11 cellular contexts compared by ENCODE assay signal in the genomic region with DNA sequence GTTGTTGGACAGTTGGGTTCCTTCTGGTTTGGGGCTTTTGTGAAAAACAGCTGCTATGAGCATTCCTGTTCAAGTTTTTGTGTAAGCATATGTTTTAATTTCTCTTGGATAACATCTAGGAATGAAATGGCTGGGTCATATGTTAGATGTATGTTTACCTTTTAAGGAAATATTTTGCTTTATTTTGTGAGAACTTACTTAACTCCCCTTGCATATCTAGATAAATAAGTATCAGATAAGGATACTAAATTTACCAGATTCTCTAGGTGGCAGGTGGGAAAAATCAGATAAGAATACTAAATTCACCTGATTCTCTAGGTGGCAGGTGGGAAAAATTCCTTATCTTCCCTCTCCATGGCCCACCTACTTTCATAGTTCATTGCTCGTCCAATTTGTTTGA. TPM values are rescaled to one million over a fixed set of nuclear protein-coding genes. Genes with fewer than 3 reads are reported as not detected.
A peak's percentile ranks its signal among the peaks of the same experiment; 100 is the strongest.
DNase-seq lines count a peak whose midpoint lies in the region; ATAC-seq and TF ChIP-seq lines count a peak whose summit lies in the region.
"Had no signal": no experiment of that assay in that cellular context is flagged by ENCODE, and none has a peak within 500 bp of the region (broad histone marks: within the 10 kb centered on the region; RNA-seq: fewer than 3 reads in every experiment).

No MANE protein-coding gene starts in this region.

- H3K4me3 ChIP-seq in Caco-2 (ENCODE audit: low read depth, low read length), result peak overlapping the region; percentile 63
- peak overlapping the region; percentile 93; the same call in 1 of the 2 replicates for H3K4me3 ChIP-seq in OCI-LY3 (ENCODE audit: low read length)
- peak overlapping the region; percentile 88 for H3K4me3 ChIP-seq in effector memory CD4-positive, alpha-beta T cell (ENCODE audit: insufficient read depth, low read depth, low read length, poor library complexity, severe bottlenecking)

- H3K36me3 ChIP-seq in Caco-2 (ENCODE audit: control insufficient read depth, insufficient read depth, low read length), result no peaks in the 10 kb centered on the region
- no peaks in the 10 kb centered on the region for H3K36me3 ChIP-seq in OCI-LY3 (replicated peaks; ENCODE audit: low read depth, low read length)
- no peaks in the 10 kb centered on the region for H3K36me3 ChIP-seq in effector memory CD4-positive, alpha-beta T cell (ENCODE audit: control insufficient read depth, insufficient read depth, low read length)

- BruUV-seq in Caco-2 (replicated peaks; lab: Mats Ljungman, UMichigan), result no TSS peak

- H3K4me3 Mint-ChIP-seq in Caco-2 (ENCODE audit: unreplicated experiment) (peak overlapping the region; percentile 91), nephron (peak overlapping the region; percentile 94 to 97 (median 96)), glutamatergic neuron (ENCODE audit: unreplicated experiment) (no peak overlapping the region)

- H2AFZ ChIP-seq in OCI-LY3 (ENCODE audit: low read depth, low read length), result peak overlapping the region; percentile 100; the same call in 1 of the 2 replicates

- CTCF ChIA-PET in Caco-2 (lab: Charles Lee), result no interaction called here

- no peak for TF ChIP-seq CTCF in Caco-2 (IDR thresholded peaks at IDR 0.05; ENCODE audit: insufficient read depth in 1 of 2, low read depth in 1 of 2, low read length in 1 of 2, severe bottlenecking in 1 of 2, unreplicated experiment in 1 of 2)
- no peak for TF ChIP-seq CTCF in OCI-LY3 (IDR thresholded peaks at IDR 0.05; ENCODE audit: low read depth, low read length)
- TF ChIP-seq CTCF in nephron (IDR thresholded peaks at IDR 0.05; ENCODE audit: unreplicated experiment in 3 of 3), result no peak
- no peak for TF ChIP-seq CTCF in foreskin keratinocyte (conservative IDR thresholded peaks at IDR 0.05)
- no peak for TF ChIP-seq CTCF in glutamatergic neuron (IDR thresholded peaks at IDR 0.05; ENCODE audit: partially characterized antibody, unreplicated experiment)

- H3K9me3 ChIP-seq in Caco-2, result no peaks in the 10 kb centered on the region
- no peaks in the 10 kb centered on the region for H3K9me3 ChIP-seq in OCI-LY3 (ENCODE audit: insufficient read depth, low read length)
- H3K9me3 ChIP-seq in effector memory CD4-positive, alpha-beta T cell (ENCODE audit: control insufficient read depth, low read length), result no peaks in the 10 kb centered on the region

- no peak for DNase-seq in Caco-2
- DNase-seq in effector memory CD4-positive, alpha-beta T cell, result no peak
- DNase-seq in foreskin keratinocyte, result no peak
- no peak for DNase-seq in germinal center (ENCODE audit: low spot score)
- DNase-seq in kidney tubule cell (ENCODE audit: low spot score), result no peak
- DNase-seq in glutamatergic neuron, result no peak
- DNase-seq: activated CD4-positive, CD25-positive, alpha-beta regulatory T cell treated with anti-CD3 and anti-CD28 coated beads, Interleukin-2, amount 50 U/mL, for 72 hours; caudate nucleus; hippocampal formation had no signal

- H3K27me3 Mint-ChIP-seq in Caco-2 (ENCODE audit: insufficient read depth, unreplicated experiment) (no peaks in the 10 kb centered on the region), nephron (ENCODE audit: low read depth) (peaks cover 42% of the 10 kb centered on the region), glutamatergic neuron (ENCODE audit: unreplicated experiment) (no peaks in the 10 kb centered on the region)

- H3K79me2 ChIP-seq in OCI-LY3 (ENCODE audit: low read length), result no peaks in the 10 kb centered on the region

- H3K27me3 ChIP-seq in Caco-2 (replicated peaks; ENCODE audit: control insufficient read depth, insufficient read depth, low read length) (no peaks in the 10 kb centered on the region), OCI-LY3 (ENCODE audit: low read depth, low read length) (no peaks in the 10 kb centered on the region), foreskin keratinocyte (no peaks in the 10 kb centered on the region)
- H3K27me3 ChIP-seq in effector memory CD4-positive, alpha-beta T cell (replicated peaks; ENCODE audit: control insufficient read depth, insufficient read depth, low read length, poor library complexity, severe bottlenecking), result no peaks in the 10 kb centered on the region

- H3K9me3 Mint-ChIP-seq in Caco-2 (ENCODE audit: unreplicated experiment) (no peaks in the 10 kb centered on the region), nephron (no peaks in the 10 kb centered on the region), glutamatergic neuron (ENCODE audit: unreplicated experiment) (peaks cover 2% of the 10 kb centered on the region)

- POLR2A ChIA-PET in Caco-2 (lab: Charles Lee), result no interaction called here

- H3K27ac ChIP-seq in OCI-LY3 (ENCODE audit: low read length), result no peak overlapping the region
- no peak overlapping the region for H3K27ac ChIP-seq in effector memory CD4-positive, alpha-beta T cell (ENCODE audit: insufficient read depth, low read length, poor library complexity, severe bottlenecking)
- H3K27ac ChIP-seq in foreskin keratinocyte, result no peak overlapping the region

- H3K27ac Mint-ChIP-seq in Caco-2 (ENCODE audit: unreplicated experiment), result peak overlapping the region; percentile 61
- peak overlapping the region; percentile 84 to 97 (median 87) for H3K27ac Mint-ChIP-seq in nephron
- H3K27ac Mint-ChIP-seq in glutamatergic neuron (ENCODE audit: unreplicated experiment), result no peak overlapping the region

- H3K36me3 Mint-ChIP-seq in Caco-2 (ENCODE audit: insufficient read depth, unreplicated experiment), result peaks cover 13% of the 10 kb centered on the region
- H3K36me3 Mint-ChIP-seq in nephron (ENCODE audit: low read depth), result no peaks in the 10 kb centered on the region
- no peaks in the 10 kb centered on the region for H3K36me3 Mint-ChIP-seq in glutamatergic neuron (ENCODE audit: unreplicated experiment)

- H3K9ac ChIP-seq in OCI-LY3 (ENCODE audit: low read length), result no peak overlapping the region

- peaks cover 22% of the 10 kb centered on the region; the same call in 1 of the 2 replicates for H3K4me1 ChIP-seq in Caco-2
- peaks cover 11% of the 10 kb centered on the region for H3K4me1 ChIP-seq in OCI-LY3 (ENCODE audit: low read length)
- H3K4me1 ChIP-seq in effector memory CD4-positive, alpha-beta T cell (ENCODE audit: control insufficient read depth, insufficient read depth, low read length, poor library complexity, severe bottlenecking), result peaks cover 6% of the 10 kb centered on the region
- H3K4me1 ChIP-seq in foreskin keratinocyte, result peaks cover 10% of the 10 kb centered on the region

- H3K4me1 Mint-ChIP-seq in Caco-2 (ENCODE audit: low read depth, unreplicated experiment) (peaks cover 14% of the 10 kb centered on the region), nephron (peaks cover 21% of the 10 kb centered on the region), glutamatergic neuron (ENCODE audit: low read depth, unreplicated experiment) (no peaks in the 10 kb centered on the region)

- peak overlapping the region; percentile 94 for H3K4me2 ChIP-seq in OCI-LY3 (ENCODE audit: low read length)

- intact Hi-C loops in Caco-2 (cut with micrococcal nuclease; ENCODE audit: unreplicated experiment), result loop anchor here (5.0 kb wide), 1 partner anchor 72 kb away; no protein-coding TSS in a partner anchor

- H4K20me1 ChIP-seq in OCI-LY3 (ENCODE audit: insufficient read depth, low read length), result no peaks in the 10 kb centered on the region

- no peak for ATAC-seq in foreskin keratinocyte

RNA-seq across cellular contexts. Expression of a gene that starts 1.1 kb away (rescaled TPM):
- total RNA-seq in Caco-2 (2022) (19.2 and 23.6 TPM in 2 replicates), foreskin keratinocyte (15.8 and 20.6 TPM in 2 replicates), glutamatergic neuron (ENCODE audit: unreplicated experiment) (1.3 TPM)
- polyA plus RNA-seq in foreskin keratinocyte, result 3.8 and 6.1 TPM in 2 replicates

RNA-seq across cellular contexts. Expression of a gene that starts 16.6 kb away (rescaled TPM):
- 17.2 and 17.5 TPM in 2 replicates for total RNA-seq in Caco-2 (2022)
- 27.3 and 29.3 TPM in 2 replicates for total RNA-seq in foreskin keratinocyte
- 12.9 and 15.9 TPM in 2 replicates for polyA plus RNA-seq in foreskin keratinocyte
- total RNA-seq in glutamatergic neuron (ENCODE audit: unreplicated experiment), result 18.3 TPM
